1 cellular context compared by ENCODE assay signal in the genomic region with DNA sequence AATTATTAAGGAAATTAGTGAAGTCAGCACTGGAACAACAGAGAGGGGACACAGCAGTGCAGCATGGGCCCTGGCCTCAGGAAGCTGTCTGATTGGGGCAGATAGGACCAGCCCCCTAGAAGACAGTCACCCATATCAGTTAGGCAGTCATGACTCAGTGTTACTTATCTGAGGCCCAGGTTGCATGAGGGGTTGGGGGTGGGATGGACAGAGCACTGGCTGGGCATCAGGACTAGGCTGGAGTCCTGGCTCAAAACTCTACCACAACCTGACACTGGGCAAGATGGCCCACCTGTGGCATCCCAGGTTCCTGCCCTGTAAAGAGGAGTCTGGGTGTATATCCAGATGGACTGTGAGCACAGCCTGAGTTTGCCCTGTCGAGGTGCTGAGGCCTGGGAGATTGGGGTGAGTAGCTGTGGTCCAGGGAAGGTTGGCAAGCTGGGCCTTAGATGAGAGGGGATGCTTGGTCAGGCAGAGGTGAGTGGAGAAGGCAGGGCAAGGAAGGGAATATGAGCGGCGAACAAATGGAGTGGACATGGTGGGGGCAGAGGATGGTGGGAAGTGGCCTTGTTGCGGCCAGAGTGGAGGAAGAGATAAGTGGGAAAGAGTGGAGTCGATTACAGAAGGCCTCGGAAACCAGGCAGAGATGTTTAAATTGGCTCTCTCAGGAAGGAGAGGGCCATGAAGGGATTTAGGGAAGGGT.
TF ChIP-seq lines count a peak whose summit lies in the region.

No MANE protein-coding gene starts in this region.

TF ChIP-seq in K562, 482 proteins besides CTCF, POLR2A, EP300 and RAD21 (continued from another document and continues in another):
- TF ChIP-seq ASH1L (IDR thresholded peaks at IDR 0.05; ENCODE audit: borderline replicate concordance, low read depth, partially characterized antibody) = peak; percentile 55
- peak; percentile 65 for TF ChIP-seq ZNF263 (CRISPR knock-in tag; IDR thresholded peaks at IDR 0.05; ENCODE audit: borderline replicate concordance)
- TF ChIP-seq, protein P1, sequence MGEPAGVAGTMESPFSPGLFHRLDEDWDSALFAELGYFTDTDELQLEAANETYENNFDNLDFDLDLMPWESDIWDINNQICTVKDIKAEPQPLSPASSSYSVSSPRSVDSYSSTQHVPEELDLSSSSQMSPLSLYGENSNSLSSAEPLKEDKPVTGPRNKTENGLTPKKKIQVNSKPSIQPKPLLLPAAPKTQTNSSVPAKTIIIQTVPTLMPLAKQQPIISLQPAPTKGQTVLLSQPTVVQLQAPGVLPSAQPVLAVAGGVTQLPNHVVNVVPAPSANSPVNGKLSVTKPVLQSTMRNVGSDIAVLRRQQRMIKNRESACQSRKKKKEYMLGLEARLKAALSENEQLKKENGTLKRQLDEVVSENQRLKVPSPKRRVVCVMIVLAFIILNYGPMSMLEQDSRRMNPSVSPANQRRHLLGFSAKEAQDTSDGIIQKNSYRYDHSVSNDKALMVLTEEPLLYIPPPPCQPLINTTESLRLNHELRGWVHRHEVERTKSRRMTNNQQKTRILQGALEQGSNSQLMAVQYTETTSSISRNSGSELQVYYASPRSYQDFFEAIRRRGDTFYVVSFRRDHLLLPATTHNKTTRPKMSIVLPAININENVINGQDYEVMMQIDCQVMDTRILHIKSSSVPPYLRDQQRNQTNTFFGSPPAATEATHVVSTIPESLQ (CRISPR knock-in tag; IDR thresholded peaks at IDR 0.05) = no peak; the same call in 1 of the 2 replicates
- peak; percentile 62 for TF ChIP-seq ZNF239 (CRISPR knock-in tag; IDR thresholded peaks at IDR 0.05)
- TF ChIP-seq, protein P2, sequence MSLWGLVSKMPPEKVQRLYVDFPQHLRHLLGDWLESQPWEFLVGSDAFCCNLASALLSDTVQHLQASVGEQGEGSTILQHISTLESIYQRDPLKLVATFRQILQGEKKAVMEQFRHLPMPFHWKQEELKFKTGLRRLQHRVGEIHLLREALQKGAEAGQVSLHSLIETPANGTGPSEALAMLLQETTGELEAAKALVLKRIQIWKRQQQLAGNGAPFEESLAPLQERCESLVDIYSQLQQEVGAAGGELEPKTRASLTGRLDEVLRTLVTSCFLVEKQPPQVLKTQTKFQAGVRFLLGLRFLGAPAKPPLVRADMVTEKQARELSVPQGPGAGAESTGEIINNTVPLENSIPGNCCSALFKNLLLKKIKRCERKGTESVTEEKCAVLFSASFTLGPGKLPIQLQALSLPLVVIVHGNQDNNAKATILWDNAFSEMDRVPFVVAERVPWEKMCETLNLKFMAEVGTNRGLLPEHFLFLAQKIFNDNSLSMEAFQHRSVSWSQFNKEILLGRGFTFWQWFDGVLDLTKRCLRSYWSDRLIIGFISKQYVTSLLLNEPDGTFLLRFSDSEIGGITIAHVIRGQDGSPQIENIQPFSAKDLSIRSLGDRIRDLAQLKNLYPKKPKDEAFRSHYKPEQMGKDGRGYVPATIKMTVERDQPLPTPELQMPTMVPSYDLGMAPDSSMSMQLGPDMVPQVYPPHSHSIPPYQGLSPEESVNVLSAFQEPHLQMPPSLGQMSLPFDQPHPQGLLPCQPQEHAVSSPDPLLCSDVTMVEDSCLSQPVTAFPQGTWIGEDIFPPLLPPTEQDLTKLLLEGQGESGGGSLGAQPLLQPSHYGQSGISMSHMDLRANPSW (CRISPR knock-in tag; IDR thresholded peaks at IDR 0.05) = peak; percentile 91
- no peak for TF ChIP-seq NCOA6 (IDR thresholded peaks at IDR 0.05)
- TF ChIP-seq TAF9B (IDR thresholded peaks at IDR 0.05; ENCODE audit: partially characterized antibody) = no peak
- TF ChIP-seq ELF1 (tag; IDR thresholded peaks at IDR 0.05) = peak; percentile 45
- TF ChIP-seq ZKSCAN1 (IDR thresholded peaks at IDR 0.05; ENCODE audit: low read depth, low read length) = peak; percentile 51
- TF ChIP-seq, protein P3, sequence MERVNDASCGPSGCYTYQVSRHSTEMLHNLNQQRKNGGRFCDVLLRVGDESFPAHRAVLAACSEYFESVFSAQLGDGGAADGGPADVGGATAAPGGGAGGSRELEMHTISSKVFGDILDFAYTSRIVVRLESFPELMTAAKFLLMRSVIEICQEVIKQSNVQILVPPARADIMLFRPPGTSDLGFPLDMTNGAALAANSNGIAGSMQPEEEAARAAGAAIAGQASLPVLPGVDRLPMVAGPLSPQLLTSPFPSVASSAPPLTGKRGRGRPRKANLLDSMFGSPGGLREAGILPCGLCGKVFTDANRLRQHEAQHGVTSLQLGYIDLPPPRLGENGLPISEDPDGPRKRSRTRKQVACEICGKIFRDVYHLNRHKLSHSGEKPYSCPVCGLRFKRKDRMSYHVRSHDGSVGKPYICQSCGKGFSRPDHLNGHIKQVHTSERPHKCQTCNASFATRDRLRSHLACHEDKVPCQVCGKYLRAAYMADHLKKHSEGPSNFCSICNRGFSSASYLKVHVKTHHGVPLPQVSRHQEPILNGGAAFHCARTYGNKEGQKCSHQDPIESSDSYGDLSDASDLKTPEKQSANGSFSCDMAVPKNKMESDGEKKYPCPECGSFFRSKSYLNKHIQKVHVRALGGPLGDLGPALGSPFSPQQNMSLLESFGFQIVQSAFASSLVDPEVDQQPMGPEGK (CRISPR knock-in tag; IDR thresholded peaks at IDR 0.05; ENCODE audit: borderline replicate concordance) = peak; percentile 70; the same call in 1 of the 2 replicates
- TF ChIP-seq ZNF143 (CRISPR knock-in tag; IDR thresholded peaks at IDR 0.05) = no peak; the same call in 1 of the 2 replicates
- peak; percentile 66 for TF ChIP-seq MEIS2 (IDR thresholded peaks at IDR 0.05; ENCODE audit: partially characterized antibody)
- TF ChIP-seq ZNF766 (CRISPR knock-in tag; conservative IDR thresholded peaks at IDR 0.05) = peak; percentile 75
- peak; percentile 69 for TF ChIP-seq CREB1 (IDR thresholded peaks at IDR 0.05)
- 0 out of 2 replicates have a peak, but pooled peaks have one; percentile 63 for TF ChIP-seq CREB1 (CRISPR knock-in tag; IDR thresholded peaks at IDR 0.05)
- TF ChIP-seq DPF2 (IDR thresholded peaks at IDR 0.05) = peak; percentile 99
- TF ChIP-seq, protein P4, sequence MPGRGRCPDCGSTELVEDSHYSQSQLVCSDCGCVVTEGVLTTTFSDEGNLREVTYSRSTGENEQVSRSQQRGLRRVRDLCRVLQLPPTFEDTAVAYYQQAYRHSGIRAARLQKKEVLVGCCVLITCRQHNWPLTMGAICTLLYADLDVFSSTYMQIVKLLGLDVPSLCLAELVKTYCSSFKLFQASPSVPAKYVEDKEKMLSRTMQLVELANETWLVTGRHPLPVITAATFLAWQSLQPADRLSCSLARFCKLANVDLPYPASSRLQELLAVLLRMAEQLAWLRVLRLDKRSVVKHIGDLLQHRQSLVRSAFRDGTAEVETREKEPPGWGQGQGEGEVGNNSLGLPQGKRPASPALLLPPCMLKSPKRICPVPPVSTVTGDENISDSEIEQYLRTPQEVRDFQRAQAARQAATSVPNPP (IDR thresholded peaks at IDR 0.05; ENCODE audit: borderline replicate concordance, insufficient read depth, insufficient read length) = no peak
- peak in 1 of 2 experiments; percentile 94; a peak in 2 of 4 replicates for TF ChIP-seq HDAC1 (IDR thresholded peaks at IDR 0.05)
- TF ChIP-seq, protein P5, sequence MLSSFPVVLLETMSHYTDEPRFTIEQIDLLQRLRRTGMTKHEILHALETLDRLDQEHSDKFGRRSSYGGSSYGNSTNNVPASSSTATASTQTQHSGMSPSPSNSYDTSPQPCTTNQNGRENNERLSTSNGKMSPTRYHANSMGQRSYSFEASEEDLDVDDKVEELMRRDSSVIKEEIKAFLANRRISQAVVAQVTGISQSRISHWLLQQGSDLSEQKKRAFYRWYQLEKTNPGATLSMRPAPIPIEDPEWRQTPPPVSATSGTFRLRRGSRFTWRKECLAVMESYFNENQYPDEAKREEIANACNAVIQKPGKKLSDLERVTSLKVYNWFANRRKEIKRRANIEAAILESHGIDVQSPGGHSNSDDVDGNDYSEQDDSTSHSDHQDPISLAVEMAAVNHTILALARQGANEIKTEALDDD (IDR thresholded peaks at IDR 0.05) = peak; percentile 90
- no peak for TF ChIP-seq ZNF830 (CRISPR knock-in tag; IDR thresholded peaks at IDR 0.05)
- TF ChIP-seq, protein P6, sequence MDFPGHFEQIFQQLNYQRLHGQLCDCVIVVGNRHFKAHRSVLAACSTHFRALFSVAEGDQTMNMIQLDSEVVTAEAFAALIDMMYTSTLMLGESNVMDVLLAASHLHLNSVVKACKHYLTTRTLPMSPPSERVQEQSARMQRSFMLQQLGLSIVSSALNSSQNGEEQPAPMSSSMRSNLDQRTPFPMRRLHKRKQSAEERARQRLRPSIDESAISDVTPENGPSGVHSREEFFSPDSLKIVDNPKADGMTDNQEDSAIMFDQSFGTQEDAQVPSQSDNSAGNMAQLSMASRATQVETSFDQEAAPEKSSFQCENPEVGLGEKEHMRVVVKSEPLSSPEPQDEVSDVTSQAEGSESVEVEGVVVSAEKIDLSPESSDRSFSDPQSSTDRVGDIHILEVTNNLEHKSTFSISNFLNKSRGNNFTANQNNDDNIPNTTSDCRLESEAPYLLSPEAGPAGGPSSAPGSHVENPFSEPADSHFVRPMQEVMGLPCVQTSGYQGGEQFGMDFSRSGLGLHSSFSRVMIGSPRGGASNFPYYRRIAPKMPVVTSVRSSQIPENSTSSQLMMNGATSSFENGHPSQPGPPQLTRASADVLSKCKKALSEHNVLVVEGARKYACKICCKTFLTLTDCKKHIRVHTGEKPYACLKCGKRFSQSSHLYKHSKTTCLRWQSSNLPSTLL (IDR thresholded peaks at IDR 0.05) = peak; percentile 77; the same call in 1 of the 2 replicates
- peak; percentile 60 for TF ChIP-seq ZNF584 (CRISPR knock-in tag; IDR thresholded peaks at IDR 0.05; ENCODE audit: low read depth)
- TF ChIP-seq, protein P7, sequence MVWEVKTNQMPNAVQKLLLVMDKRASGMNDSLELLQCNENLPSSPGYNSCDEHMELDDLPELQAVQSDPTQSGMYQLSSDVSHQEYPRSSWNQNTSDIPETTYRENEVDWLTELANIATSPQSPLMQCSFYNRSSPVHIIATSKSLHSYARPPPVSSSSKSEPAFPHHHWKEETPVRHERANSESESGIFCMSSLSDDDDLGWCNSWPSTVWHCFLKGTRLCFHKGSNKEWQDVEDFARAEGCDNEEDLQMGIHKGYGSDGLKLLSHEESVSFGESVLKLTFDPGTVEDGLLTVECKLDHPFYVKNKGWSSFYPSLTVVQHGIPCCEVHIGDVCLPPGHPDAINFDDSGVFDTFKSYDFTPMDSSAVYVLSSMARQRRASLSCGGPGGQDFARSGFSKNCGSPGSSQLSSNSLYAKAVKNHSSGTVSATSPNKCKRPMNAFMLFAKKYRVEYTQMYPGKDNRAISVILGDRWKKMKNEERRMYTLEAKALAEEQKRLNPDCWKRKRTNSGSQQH (CRISPR knock-in tag; IDR thresholded peaks at IDR 0.05) = peak; percentile 98
- TF ChIP-seq ERF (CRISPR knock-in tag; IDR thresholded peaks at IDR 0.05) = 0 out of 2 replicates have a peak, but pooled peaks have one; percentile 67
- TF ChIP-seq, protein P8, sequence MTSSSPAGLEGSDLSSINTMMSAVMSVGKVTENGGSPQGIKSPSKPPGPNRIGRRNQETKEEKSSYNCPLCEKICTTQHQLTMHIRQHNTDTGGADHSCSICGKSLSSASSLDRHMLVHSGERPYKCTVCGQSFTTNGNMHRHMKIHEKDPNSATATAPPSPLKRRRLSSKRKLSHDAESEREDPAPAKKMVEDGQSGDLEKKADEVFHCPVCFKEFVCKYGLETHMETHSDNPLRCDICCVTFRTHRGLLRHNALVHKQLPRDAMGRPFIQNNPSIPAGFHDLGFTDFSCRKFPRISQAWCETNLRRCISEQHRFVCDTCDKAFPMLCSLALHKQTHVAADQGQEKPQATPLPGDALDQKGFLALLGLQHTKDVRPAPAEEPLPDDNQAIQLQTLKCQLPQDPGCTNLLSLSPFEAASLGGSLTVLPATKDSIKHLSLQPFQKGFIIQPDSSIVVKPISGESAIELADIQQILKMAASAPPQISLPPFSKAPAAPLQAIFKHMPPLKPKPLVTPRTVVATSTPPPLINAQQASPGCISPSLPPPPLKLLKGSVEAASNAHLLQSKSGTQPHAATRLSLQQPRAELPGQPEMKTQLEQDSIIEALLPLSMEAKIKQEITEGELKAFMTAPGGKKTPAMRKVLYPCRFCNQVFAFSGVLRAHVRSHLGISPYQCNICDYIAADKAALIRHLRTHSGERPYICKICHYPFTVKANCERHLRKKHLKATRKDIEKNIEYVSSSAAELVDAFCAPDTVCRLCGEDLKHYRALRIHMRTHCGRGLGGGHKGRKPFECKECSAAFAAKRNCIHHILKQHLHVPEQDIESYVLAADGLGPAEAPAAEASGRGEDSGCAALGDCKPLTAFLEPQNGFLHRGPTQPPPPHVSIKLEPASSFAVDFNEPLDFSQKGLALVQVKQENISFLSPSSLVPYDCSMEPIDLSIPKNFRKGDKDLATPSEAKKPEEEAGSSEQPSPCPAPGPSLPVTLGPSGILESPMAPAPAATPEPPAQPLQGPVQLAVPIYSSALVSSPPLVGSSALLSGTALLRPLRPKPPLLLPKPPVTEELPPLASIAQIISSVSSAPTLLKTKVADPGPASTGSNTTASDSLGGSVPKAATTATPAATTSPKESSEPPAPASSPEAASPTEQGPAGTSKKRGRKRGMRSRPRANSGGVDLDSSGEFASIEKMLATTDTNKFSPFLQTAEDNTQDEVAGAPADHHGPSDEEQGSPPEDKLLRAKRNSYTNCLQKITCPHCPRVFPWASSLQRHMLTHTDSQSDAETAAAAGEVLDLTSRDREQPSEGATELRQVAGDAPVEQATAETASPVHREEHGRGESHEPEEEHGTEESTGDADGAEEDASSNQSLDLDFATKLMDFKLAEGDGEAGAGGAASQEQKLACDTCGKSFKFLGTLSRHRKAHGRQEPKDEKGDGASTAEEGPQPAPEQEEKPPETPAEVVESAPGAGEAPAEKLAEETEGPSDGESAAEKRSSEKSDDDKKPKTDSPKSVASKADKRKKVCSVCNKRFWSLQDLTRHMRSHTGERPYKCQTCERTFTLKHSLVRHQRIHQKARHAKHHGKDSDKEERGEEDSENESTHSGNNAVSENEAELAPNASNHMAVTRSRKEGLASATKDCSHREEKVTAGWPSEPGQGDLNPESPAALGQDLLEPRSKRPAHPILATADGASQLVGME (CRISPR knock-in tag; IDR thresholded peaks at IDR 0.05) = peak; percentile 95; the same call in 1 of the 2 replicates
- no peak for TF ChIP-seq CBX2 (IDR thresholded peaks at IDR 0.05; ENCODE audit: insufficient read depth, low read length, poor library complexity, severe bottlenecking)
- TF ChIP-seq DMBX1 (CRISPR knock-in tag; IDR thresholded peaks at IDR 0.05; ENCODE audit: borderline replicate concordance) = peak; percentile 75
- peak; percentile 92 for TF ChIP-seq TCF3 (CRISPR knock-in tag; IDR thresholded peaks at IDR 0.05)
- peak; percentile 46; the same call in 1 of the 2 replicates for TF ChIP-seq ZNF644 (tag; IDR thresholded peaks at IDR 0.05; ENCODE audit: low read depth)
- 0 out of 2 replicates have a peak, but pooled peaks have one; percentile 22 for TF ChIP-seq NFATC3 (IDR thresholded peaks at IDR 0.05)
- TF ChIP-seq, protein P9, sequence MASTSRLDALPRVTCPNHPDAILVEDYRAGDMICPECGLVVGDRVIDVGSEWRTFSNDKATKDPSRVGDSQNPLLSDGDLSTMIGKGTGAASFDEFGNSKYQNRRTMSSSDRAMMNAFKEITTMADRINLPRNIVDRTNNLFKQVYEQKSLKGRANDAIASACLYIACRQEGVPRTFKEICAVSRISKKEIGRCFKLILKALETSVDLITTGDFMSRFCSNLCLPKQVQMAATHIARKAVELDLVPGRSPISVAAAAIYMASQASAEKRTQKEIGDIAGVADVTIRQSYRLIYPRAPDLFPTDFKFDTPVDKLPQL (IDR thresholded peaks at IDR 0.05; ENCODE audit: extremely low read depth, insufficient read length) = peak; percentile 40
- TF ChIP-seq SMARCB1 (IDR thresholded peaks at IDR 0.05; ENCODE audit: insufficient read length, low read depth) = peak; percentile 94
- peak; percentile 85 for TF ChIP-seq TRIM28 (IDR thresholded peaks at IDR 0.05)
- no peak for TF ChIP-seq RBM34 (IDR thresholded peaks at IDR 0.05; ENCODE audit: borderline replicate concordance, insufficient read depth, low read length)
- TF ChIP-seq ZNF354B (CRISPR knock-in tag; IDR thresholded peaks at IDR 0.05) = 0 out of 2 replicates have a peak, but pooled peaks have one; percentile 26
- TF ChIP-seq ZNF165 (CRISPR knock-in tag; IDR thresholded peaks at IDR 0.05; ENCODE audit: borderline replicate concordance) = peak; percentile 76; the same call in 1 of the 2 replicates
